In genomic region chr9:70410368-70410767, GRCh38 we compare ENCODE assay signal across 8 cellular contexts. TPM values are rescaled to one million over a fixed set of nuclear protein-coding genes. Genes with fewer than 3 reads are reported as not detected.
DNase-seq lines count a peak whose midpoint lies in the region; ATAC-seq and TF ChIP-seq lines count a peak whose summit lies in the region.

No MANE protein-coding gene starts in this region.

- H3K9me3 Mint-ChIP-seq in activated CD8-positive, alpha-beta T cell treated with anti-CD3 and anti-CD28 coated beads for 36 hours, result no peaks in the 10 kb centered on the region

- no peaks in the 10 kb centered on the region for H3K9me3 ChIP-seq in SK-N-SH

- H3K4me3 Mint-ChIP-seq in activated CD8-positive, alpha-beta T cell treated with anti-CD3 and anti-CD28 coated beads for 36 hours, result peak overlapping the region; percentile 98

- peaks cover 61% of the 10 kb centered on the region for H3K4me1 Mint-ChIP-seq in activated CD8-positive, alpha-beta T cell treated with anti-CD3 and anti-CD28 coated beads for 36 hours (ENCODE audit: low read depth)

- peaks cover 0 to 3% of the 10 kb centered on the region in 2 experiments for H3K36me3 ChIP-seq in SK-N-SH (replicated peaks in 1 of 2; ENCODE audit: control insufficient read depth in 1 of 2, insufficient read depth in 2 of 2, low read length in 1 of 2)

- H3K27ac Mint-ChIP-seq in activated CD8-positive, alpha-beta T cell treated with anti-CD3 and anti-CD28 coated beads for 36 hours, result peak overlapping the region; percentile 100

- H2AFZ ChIP-seq in SK-N-SH (ENCODE audit: low read depth), result no peak overlapping the region

- no peaks in the 10 kb centered on the region for H3K27me3 ChIP-seq in SK-N-SH (ENCODE audit: insufficient read depth)

- no peak for TF ChIP-seq CTCF in SK-N-SH (IDR thresholded peaks at IDR 0.05)
- TF ChIP-seq CTCF in activated CD8-positive, alpha-beta T cell treated with anti-CD3 and anti-CD28 coated beads for 36 hours (IDR thresholded peaks at IDR 0.05), result no peak

- peaks cover 67% of the 10 kb centered on the region for H3K79me2 ChIP-seq in SK-N-SH (ENCODE audit: insufficient read depth)

- peak overlapping the region in 1 of 2 experiments; percentile 82; a peak in 2 of 4 replicates for H3K4me3 ChIP-seq in SK-N-SH (ENCODE audit: low read depth in 2 of 2, low read length in 1 of 2)

- H3K36me3 Mint-ChIP-seq in activated CD8-positive, alpha-beta T cell treated with anti-CD3 and anti-CD28 coated beads for 36 hours (ENCODE audit: low read depth), result peaks cover 31% of the 10 kb centered on the region

- intact Hi-C loops in activated CD8-positive, alpha-beta T cell treated with anti-CD3 and anti-CD28 coated beads for 36 hours (cut with micrococcal nuclease), result loop anchor here (2.0 to 10.0 kb wide), 4 partner anchors 73 to 1354 kb away; partner anchors contain the start of gene CEMIP2

- no peak for ATAC-seq in SK-N-SH treated with all-trans-retinoic acid at 6 μM for 48 hours
- no peak for ATAC-seq in activated CD8-positive, alpha-beta T cell treated with anti-CD3 and anti-CD28 coated beads for 36 hours

- peaks cover 33% of the 10 kb centered on the region; the same call in 1 of the 2 replicates for H4K20me1 ChIP-seq in SK-N-SH (ENCODE audit: insufficient read depth)

- no peak for TF ChIP-seq RAD21 in SK-N-SH (IDR thresholded peaks at IDR 0.05; ENCODE audit: low read length)

- H3K27ac ChIP-seq in SK-N-SH (ENCODE audit: low read depth in 2 of 2, low read length in 1 of 2), result peak overlapping the region in 1 of 2 experiments; percentile 97; a peak in 2 of 4 replicates

- H3K27me3 Mint-ChIP-seq in activated CD8-positive, alpha-beta T cell treated with anti-CD3 and anti-CD28 coated beads for 36 hours, result no peaks in the 10 kb centered on the region

- no peaks in the 10 kb centered on the region for H3K9me2 ChIP-seq in SK-N-SH

- DNase-seq in SK-N-SH, result no peak
- DNase-seq in activated CD8-positive, alpha-beta T cell treated with anti-CD3 and anti-CD28 coated beads for 36 hours, result no peak
- DNase-seq in hippocampal formation (lab: John Stamatoyannopoulos, UW), result peak; percentile 10 to 44
- peak; percentile 63 for DNase-seq in superior temporal gyrus (ENCODE audit: extremely low spot score)
- DNase-seq in DMS114 treated with DMSO at 0.1 percent for 48 hours (lab: John Stamatoyannopoulos, UW; ENCODE audit: unreplicated experiment), result no peak
- DNase-seq in NCI-H2171 treated with DMSO at 0.1 percent for 48 hours (lab: John Stamatoyannopoulos, UW), result no peak
- no peak for DNase-seq in NCI-H187 (lab: John Stamatoyannopoulos, UW)

- 100% methylated on average over 1 of the region's 1 CpG for WGBS in SK-N-SH (ENCODE audit: low lambda C conversion rate)

- H3K4me1 ChIP-seq in SK-N-SH (ENCODE audit: control insufficient read depth in 1 of 2, insufficient read depth in 2 of 2, low read depth in 1 of 2, low read length in 1 of 2), result peaks cover 21 to 32% of the 10 kb centered on the region in 2 experiments; a peak in 3 of 4 replicates

- TF ChIP-seq EP300 in SK-N-SH (IDR thresholded peaks at IDR 0.05; ENCODE audit: borderline replicate concordance in 1 of 2, low read depth in 1 of 2, low read length in 1 of 2), result no peak

- POLR2A ChIA-PET in SK-N-SH (lab: Yijun Ruan, JAX), result interaction anchor here (1.1 to 1.4 kb wide), 2 partner anchors 9 to 10 kb away, joined by 4 to 9 read pairs; no protein-coding TSS in a partner anchor
- POLR2A ChIA-PET in activated CD8-positive, alpha-beta T cell treated with anti-CD3 and anti-CD28 coated beads for 36 hours (lab: Charles Lee), result interaction anchor here (1.0 to 1.8 kb wide), 3 partner anchors 10 to 152 kb away, joined by 3 to 18 read pairs (median 8); no protein-coding TSS in a partner anchor

- CTCF ChIA-PET in SK-N-SH (lab: Yijun Ruan, JAX), result interaction anchor here (0.7 to 2.9 kb wide), 5 partner anchors 9 to 192 kb away, joined by 3 to 9 read pairs (median 3); no protein-coding TSS in a partner anchor
- CTCF ChIA-PET in activated CD8-positive, alpha-beta T cell treated with anti-CD3 and anti-CD28 coated beads for 36 hours (lab: Charles Lee), result interaction anchor here (0.7 to 1.4 kb wide), 6 partner anchors 11 to 192 kb away, joined by 3 to 9 read pairs (median 3); no protein-coding TSS in a partner anchor

- H3K9ac ChIP-seq in SK-N-SH, result peak overlapping the region; percentile 31; the same call in 1 of the 2 replicates

- H3K4me2 ChIP-seq in SK-N-SH, result peak overlapping the region; percentile 86

- peaks cover 15% of the 10 kb centered on the region for H3F3A ChIP-seq in SK-N-SH (replicated peaks; ENCODE audit: insufficient read depth)

TF ChIP-seq in SK-N-SH, 30 proteins besides CTCF, POLR2A, EP300 and RAD21:
- no peak for TF ChIP-seq FOXJ3 (CRISPR knock-in tag; IDR thresholded peaks at IDR 0.05)
- no peak for TF ChIP-seq FOXM1 (IDR thresholded peaks at IDR 0.05; ENCODE audit: low read depth)
- no peak for TF ChIP-seq RFX5 (IDR thresholded peaks at IDR 0.05; ENCODE audit: low read length)
- TF ChIP-seq GABPA (IDR thresholded peaks at IDR 0.05; ENCODE audit: low read depth), result no peak
- TF ChIP-seq ELF1 (IDR thresholded peaks at IDR 0.05), result no peak
- TF ChIP-seq TCF12 (IDR thresholded peaks at IDR 0.05), result no peak
- TF ChIP-seq JUND (IDR thresholded peaks at IDR 0.05), result no peak
- no peak for TF ChIP-seq TAF1 (IDR thresholded peaks at IDR 0.05; ENCODE audit: borderline replicate concordance, low read depth, low read length)
- no peak for TF ChIP-seq POLR2AphosphoS5 (IDR thresholded peaks at IDR 0.05; ENCODE audit: low read depth, low read length)
- no peak for TF ChIP-seq NRF1 (IDR thresholded peaks at IDR 0.05; ENCODE audit: low read depth, low read length)
- no peak for TF ChIP-seq CHD2 (IDR thresholded peaks at IDR 0.05; ENCODE audit: low read length, partially characterized antibody)
- no peak for TF ChIP-seq MAX (IDR thresholded peaks at IDR 0.05; ENCODE audit: low read depth)
- no peak for TF ChIP-seq IRF3 (IDR thresholded peaks at IDR 0.05; ENCODE audit: low read depth, low read length)
- TF ChIP-seq TEAD4 (IDR thresholded peaks at IDR 0.05; ENCODE audit: borderline replicate concordance, insufficient read depth), result no peak
- no peak for TF ChIP-seq GATA2 (CRISPR knock-in tag; IDR thresholded peaks at IDR 0.05)
- TF ChIP-seq YY1 (IDR thresholded peaks at IDR 0.05; ENCODE audit: low read depth), result no peak

TF ChIP-seq in SK-N-SH treated with all-trans-retinoic acid at 6 μM for 48 hours, 23 proteins besides CTCF, POLR2A, EP300 and RAD21:
- no peak for TF ChIP-seq RARB (CRISPR knock-in tag; IDR thresholded peaks at IDR 0.05)

RNA-seq across cellular contexts. Expression of gene KLF9, which starts 4.1 kb away (rescaled TPM):
- 5.8 and 6.9 TPM in 2 replicates for polyA plus RNA-seq in SK-N-SH (2012; rRNA removed)
- 5.9 and 7.6 TPM in 2 replicates for polyA plus RNA-seq in SK-N-SH (2012; cell fraction: cytosol; rRNA removed)
- 5.0 and 8.3 TPM in 2 replicates for polyA plus RNA-seq in SK-N-SH (2012; cell fraction: nucleus; rRNA removed)
- 10 to 100 TPM; 19.0 to 20.1 TPM for total RNA-seq in activated CD8-positive, alpha-beta T cell treated with anti-CD3 and anti-CD28 coated beads for 36 hours

Comparison
In these comparisons a context has a peak if more than half of its experiments do, and no peak if none do; other contexts are left out.
1. DNase-seq: peak in hippocampal formation (2 of 2) and superior temporal gyrus (single experiment); none in SK-N-SH (single experiment), activated CD8-positive, alpha-beta T cell treated with anti-CD3 and anti-CD28 coated beads for 36 hours (single experiment), DMS114 treated with DMSO at 0.1 percent for 48 hours (single experiment), NCI-H2171 treated with DMSO at 0.1 percent for 48 hours (single experiment) and NCI-H187 (0 of 2).